Comparison of ENCODE assay signal across 19 cellular contexts in genomic region chr14:62168564-62169155, GRCh38.
A peak's percentile ranks its signal among the peaks of the same experiment; 100 is the strongest.
DNase-seq lines count a peak whose midpoint lies in the region; FAIRE-seq and TF ChIP-seq lines count a peak whose summit lies in the region.
"Had no signal": no experiment of that assay in that cellular context is flagged by ENCODE, and none has a peak within 500 bp of the region (broad histone marks: within the 10 kb centered on the region; RNA-seq: fewer than 3 reads in every experiment).

No MANE protein-coding gene starts in this region.

- no peak overlapping the region for H3K18ac ChIP-seq in mesendoderm (ENCODE audit: low read length)

- WGBS in mesendoderm (ENCODE audit: extremely low coverage, insufficient coverage, low lambda C conversion rate), result no CpG with 5 or more reads among the region's 3 CpGs

- H3K27me3 Mint-ChIP-seq in glutamatergic neuron (ENCODE audit: unreplicated experiment), result no peaks in the 10 kb centered on the region

- H3K79me1 ChIP-seq in mesendoderm (ENCODE audit: low read length), result no peaks in the 10 kb centered on the region

- H2BK120ac ChIP-seq in mesendoderm (ENCODE audit: low read depth, low read length), result no peak overlapping the region

- peaks cover 22% of the 10 kb centered on the region for H3K27me3 ChIP-seq in adipocyte (replicated peaks; ENCODE audit: control insufficient read depth, insufficient read depth, low read length)
- no peaks in the 10 kb centered on the region for H3K27me3 ChIP-seq in mesendoderm (ENCODE audit: insufficient read depth, low read length, poor library complexity)

- H3K4me1 Mint-ChIP-seq in glutamatergic neuron (ENCODE audit: low read depth, unreplicated experiment), result no peaks in the 10 kb centered on the region
- H3K4me1 Mint-ChIP-seq: CD14-positive monocyte; stimulated activated naive B cell treated with anti-CD40 and anti-IgM and Interleukin-4, amounts not matched to agents 10 μg/mL and 1 μg/mL and 100 μg/mL, for 72 hours had no signal

- no peak overlapping the region for H3K4me3 Mint-ChIP-seq in glutamatergic neuron (ENCODE audit: unreplicated experiment)
- H3K4me3 Mint-ChIP-seq: activated naive CD8-positive, alpha-beta T cell; CD14-positive monocyte; stimulated activated naive B cell treated with anti-CD40 and anti-IgM and Interleukin-4, amounts not matched to agents 10 μg/mL and 1 μg/mL and 100 μg/mL, for 72 hours had no signal

- H3K4me3 ChIP-seq in LNCaP clone FGC (ENCODE audit: low read depth, low read length) (no peak overlapping the region), adipocyte (ENCODE audit: low read length) (no peak overlapping the region), mesendoderm (ENCODE audit: low read length) (no peak overlapping the region)
- H3K4me3 ChIP-seq: GM12878, skin epidermis had no signal

- DNase-seq in D721Med (ENCODE audit: insufficient read length, low spot score) (no peak), LNCaP clone FGC (ENCODE audit: low read depth) (no peak), adipocyte (ENCODE audit: low read depth) (peak; percentile 32), mesendoderm (peak; percentile 96), glutamatergic neuron (no peak), GM10266 (ENCODE audit: extremely low spot score) (no peak), NCI-H510A (lab: John Stamatoyannopoulos, UW) (no peak)
- DNase-seq: activated CD4-positive, alpha-beta T cell treated with anti-CD3 and anti-CD28 coated beads for 48 hours; activated T-cell treated with anti-CD3 and anti-CD28 coated beads, Interleukin-2, amount 50 U/mL, for 1 hour; EL; islet precursor cell; KBM-7; NCI-H187; SHP77 treated with DMSO at 0.1 percent for 48 hours; stimulated activated naive B cell treated with anti-CD40 and anti-IgM and Interleukin-4, amounts not matched to agents 10 μg/mL and 1 μg/mL and 100 μg/mL, for 72 hours had no signal

- H2AK5ac ChIP-seq in mesendoderm (ENCODE audit: low read length), result no peak overlapping the region

- H3K4ac ChIP-seq in mesendoderm (ENCODE audit: low read depth, low read length), result no peak overlapping the region

- H3K4me1 ChIP-seq in adipocyte (ENCODE audit: control insufficient read depth, insufficient read depth, low read length), result no peaks in the 10 kb centered on the region
- peaks cover 3% of the 10 kb centered on the region for H3K4me1 ChIP-seq in mesendoderm (ENCODE audit: control insufficient read depth, low read depth, low read length)

- no peaks in the 10 kb centered on the region for H3K36me3 ChIP-seq in adipocyte (ENCODE audit: control insufficient read depth, insufficient read depth, low read length, severe bottlenecking)
- H3K36me3 ChIP-seq in mesendoderm (ENCODE audit: control insufficient read depth, insufficient read depth, low read length), result no peaks in the 10 kb centered on the region

- H4K8ac ChIP-seq in mesendoderm (ENCODE audit: low read depth, low read length), result no peak overlapping the region

- H3K56ac ChIP-seq in mesendoderm (ENCODE audit: low read length), result peak overlapping the region; percentile 1

- no peak overlapping the region for H3K27ac Mint-ChIP-seq in glutamatergic neuron (ENCODE audit: unreplicated experiment)
- H3K27ac Mint-ChIP-seq: activated naive CD8-positive, alpha-beta T cell; CD14-positive monocyte; stimulated activated naive B cell treated with anti-CD40 and anti-IgM and Interleukin-4, amounts not matched to agents 10 μg/mL and 1 μg/mL and 100 μg/mL, for 72 hours had no signal

- no peak overlapping the region for H3K27ac ChIP-seq in mesendoderm (ENCODE audit: low read depth, low read length)
- H3K27ac ChIP-seq: skin epidermis had no signal

- no peak overlapping the region for H2BK15ac ChIP-seq in mesendoderm (replicated peaks; ENCODE audit: low read depth)

- no peak overlapping the region for H3K9ac ChIP-seq in adipocyte (ENCODE audit: low read length)
- H3K9ac ChIP-seq in mesendoderm (ENCODE audit: low read length), result no peak overlapping the region

- H3K79me2 ChIP-seq in mesendoderm (ENCODE audit: control insufficient read depth, insufficient read depth, low read length), result no peaks in the 10 kb centered on the region

- H4K5ac ChIP-seq in mesendoderm (ENCODE audit: low read length), result no peak overlapping the region

- no peak overlapping the region for H3K23ac ChIP-seq in mesendoderm (ENCODE audit: low read length)

- TF ChIP-seq CTCF in D721Med (IDR thresholded peaks at IDR 0.05; ENCODE audit: insufficient read depth, missing control alignments), result peak; percentile 18
- TF ChIP-seq CTCF in LNCaP clone FGC (IDR thresholded peaks at IDR 0.05; ENCODE audit: control insufficient read depth, extremely low read depth, insufficient read depth), result peak; percentile 26
- no peak for TF ChIP-seq CTCF in glutamatergic neuron (IDR thresholded peaks at IDR 0.05; ENCODE audit: partially characterized antibody, unreplicated experiment)
- TF ChIP-seq CTCF in GM10266 (IDR thresholded peaks at IDR 0.05; ENCODE audit: control insufficient read depth, insufficient read depth, low read depth, missing control alignments), result no peak

- H3K9me3 Mint-ChIP-seq in glutamatergic neuron (ENCODE audit: unreplicated experiment), result no peaks in the 10 kb centered on the region

- H3K9me3 ChIP-seq in adipocyte (ENCODE audit: control insufficient read depth, low read length), result no peaks in the 10 kb centered on the region

- no peaks in the 10 kb centered on the region for H3K36me3 Mint-ChIP-seq in glutamatergic neuron (ENCODE audit: unreplicated experiment)
- H3K36me3 Mint-ChIP-seq: activated naive CD8-positive, alpha-beta T cell; CD14-positive monocyte; stimulated activated naive B cell treated with anti-CD40 and anti-IgM and Interleukin-4, amounts not matched to agents 10 μg/mL and 1 μg/mL and 100 μg/mL, for 72 hours had no signal

- FAIRE-seq in D721Med (lab: Jason Lieb, UNC), result no peak
- FAIRE-seq: GM12878 had no signal

- no peak overlapping the region for H3K4me2 ChIP-seq in mesendoderm (ENCODE audit: low read length)

- H2BK5ac ChIP-seq in mesendoderm (ENCODE audit: low read length), result no peak overlapping the region

Comparison
In these comparisons a context has a peak if more than half of its experiments do, and no peak if none do; other contexts are left out.
1. DNase-seq: peak in adipocyte (single experiment) and mesendoderm (single experiment); none in D721Med (single experiment), LNCaP clone FGC (single experiment), glutamatergic neuron (single experiment), GM10266 (single experiment) and NCI-H510A (single experiment).
2. CTCF ChIP-seq: peak in D721Med (single experiment) and LNCaP clone FGC (single experiment); none in glutamatergic neuron (single experiment) and GM10266 (single experiment).